ENCODE assay signal across 14 cellular contexts in genomic region chr9:130137081-130137869, GRCh38. TPM values are rescaled to one million over a fixed set of nuclear protein-coding genes. Genes with fewer than 3 reads are reported as not detected.
DNase-seq lines count a peak whose midpoint lies in the region; ATAC-seq and TF ChIP-seq lines count a peak whose summit lies in the region.
"Had no signal": no experiment of that assay in that cellular context is flagged by ENCODE, and none has a peak within 500 bp of the region (broad histone marks: within the 10 kb centered on the region; RNA-seq: fewer than 3 reads in every experiment).

No MANE protein-coding gene starts in this region.

- DNase-seq in GM23338 (ENCODE audit: low spot score) (no peak), WERI-Rb-1 (no peak), left ventricle myocardium superior (peak; percentile 20), retina (peak; percentile 56), left lobe of liver (ENCODE audit: low spot score) (no peak), LoVo (ENCODE audit: low spot score) (no peak), SW480 (ENCODE audit: low spot score) (no peak)
- DNase-seq: CD4-positive, alpha-beta T cell; immature natural killer cell; NCI-H1694 treated with DMSO at 0.1 percent for 48 hours; NCI-H748 treated with DMSO at 0.1 percent for 48 hours; stimulated activated CD4-positive, alpha-beta T cell treated with anti-CD3 and anti-CD28 coated beads, Interleukin-1b, Interleukin-23, amount 100 ng/mL, for 48 hours had no signal

- ATAC-seq in GM23338 (no peak), left ventricle myocardium superior (no peak), left lobe of liver (no peak), HG03469 (IDR thresholded peaks at IDR 0.05; ENCODE audit: unreplicated experiment) (no peak)

- H3K4me3 ChIP-seq in GM23338 (no peak overlapping the region), WERI-Rb-1 (ENCODE audit: low read depth, low read length) (no peak overlapping the region)

- H3K27ac Mint-ChIP-seq in GM23338, result peak overlapping the region; percentile 82; the same call in 1 of the 2 replicates
- H3K27ac Mint-ChIP-seq: CD4-positive, alpha-beta T cell had no signal

- no peaks in the 10 kb centered on the region for H3K9me3 Mint-ChIP-seq in GM23338
- H3K9me3 Mint-ChIP-seq: CD4-positive, alpha-beta T cell; immature natural killer cell; stimulated activated naive CD8-positive, alpha-beta T cell treated with anti-CD3 and anti-CD28 coated beads, Interleukin-15, Interleukin-2, amounts not matched to agents 100 ng/mL and 50 ng/mL, for 24 hours had no signal

- intact Hi-C loops in left ventricle myocardium superior (cut with micrococcal nuclease), result no loop called here

- TF ChIP-seq CTCF in GM23338 (conservative IDR thresholded peaks at IDR 0.05; ENCODE audit: low read depth in 2 of 2) (no peak), WERI-Rb-1 (IDR thresholded peaks at IDR 0.05; ENCODE audit: low read depth, low read length) (no peak)

- H3K27me3 Mint-ChIP-seq in GM23338 (ENCODE audit: insufficient read depth, low read depth, poor library complexity), result peaks cover 1% of the 10 kb centered on the region
- H3K27me3 Mint-ChIP-seq: CD4-positive, alpha-beta T cell; stimulated activated naive CD8-positive, alpha-beta T cell treated with anti-CD3 and anti-CD28 coated beads, Interleukin-15, Interleukin-2, amounts not matched to agents 100 ng/mL and 50 ng/mL, for 24 hours had no signal

- 0 out of 2 replicates have a peak, but pooled peaks cover 2% of the 10 kb centered on the region for H3F3A ChIP-seq in GM23338 (replicated peaks; ENCODE audit: low read depth)

- H3K36me3 Mint-ChIP-seq in GM23338 (ENCODE audit: low read depth), result peaks cover 7% of the 10 kb centered on the region; the same call in 2 of the 3 replicates

- 0 out of 2 replicates have a peak, but pooled peaks cover 3% of the 10 kb centered on the region for H3K9me2 ChIP-seq in GM23338 (ENCODE audit: insufficient read depth)

- H3K27ac ChIP-seq in GM23338 (ENCODE audit: low read depth) (peak overlapping the region; percentile 32; the same call in 1 of the 2 replicates), WERI-Rb-1 (peak overlapping the region; percentile 61)

- H3K4me2 ChIP-seq in GM23338, result peak overlapping the region; percentile 27

- no peaks in the 10 kb centered on the region for H3K79me2 ChIP-seq in GM23338 (replicated peaks; ENCODE audit: insufficient read depth)

- H3K36me3 ChIP-seq in GM23338 (ENCODE audit: insufficient read depth) (no peaks in the 10 kb centered on the region), WERI-Rb-1 (peaks cover 11% of the 10 kb centered on the region; the same call in 1 of the 2 replicates)

- H3K27me3 ChIP-seq in GM23338 (ENCODE audit: insufficient read depth), result no peaks in the 10 kb centered on the region
- H3K27me3 ChIP-seq in WERI-Rb-1 (ENCODE audit: insufficient read depth, low read depth, severe bottlenecking), result no peaks in the 10 kb centered on the region

- no peaks in the 10 kb centered on the region for H4K20me1 ChIP-seq in GM23338 (replicated peaks; ENCODE audit: insufficient read depth)

- no peaks in the 10 kb centered on the region for H3K9me3 ChIP-seq in WERI-Rb-1 (ENCODE audit: severe bottlenecking)

- no peak overlapping the region for H3K4me3 Mint-ChIP-seq in GM23338
- H3K4me3 Mint-ChIP-seq: CD4-positive, alpha-beta T cell; stimulated activated naive CD8-positive, alpha-beta T cell treated with anti-CD3 and anti-CD28 coated beads, Interleukin-15, Interleukin-2, amounts not matched to agents 100 ng/mL and 50 ng/mL, for 24 hours had no signal

- no peak overlapping the region for H2AFZ ChIP-seq in GM23338

- H3K4me1 Mint-ChIP-seq in GM23338, result peaks cover 28% of the 10 kb centered on the region

- H3K4me1 ChIP-seq in GM23338 (ENCODE audit: insufficient read depth), result peaks cover 22% of the 10 kb centered on the region

TF ChIP-seq in GM23338, 12 proteins besides CTCF, POLR2A, EP300 and RAD21 (continues in another document):
- no peak for TF ChIP-seq STAT1 (IDR thresholded peaks at IDR 0.05; ENCODE audit: unreplicated experiment)
- TF ChIP-seq REST (IDR thresholded peaks at IDR 0.05; ENCODE audit: unreplicated experiment), result no peak
- TF ChIP-seq ZNF114 (CRISPR knock-in tag; IDR thresholded peaks at IDR 0.05), result no peak
- no peak for TF ChIP-seq EZH2 (IDR thresholded peaks at IDR 0.05; ENCODE audit: low read depth, unreplicated experiment)
- TF ChIP-seq NANOG (IDR thresholded peaks at IDR 0.05; ENCODE audit: borderline replicate concordance), result no peak

RNA-seq across cellular contexts. Expression of gene NCS1, which starts 34.9 kb away (rescaled TPM):
- 28.8 and 34.3 TPM in 2 replicates for total RNA-seq in GM23338 (2014; rRNA removed; shearing (Covaris generic))
- 8.2 and 10.3 TPM in 2 replicates for polyA plus RNA-seq in GM23338 (2016; fragmentation: Nextera tagmentation; extraction: Ambion mirVana)
- 4.1 TPM for total RNA-seq in left ventricle myocardium superior
- total RNA-seq in left lobe of liver, result 2.5 TPM

Comparison
In these comparisons a context has a peak if more than half of its experiments do, and no peak if none do; other contexts are left out.
1. DNase-seq: peak in left ventricle myocardium superior (single experiment) and retina (single experiment); none in GM23338 (single experiment), WERI-Rb-1 (single experiment), left lobe of liver (single experiment), LoVo (single experiment) and SW480 (single experiment).